1 cellular context compared by ENCODE assay signal in the genomic region with DNA sequence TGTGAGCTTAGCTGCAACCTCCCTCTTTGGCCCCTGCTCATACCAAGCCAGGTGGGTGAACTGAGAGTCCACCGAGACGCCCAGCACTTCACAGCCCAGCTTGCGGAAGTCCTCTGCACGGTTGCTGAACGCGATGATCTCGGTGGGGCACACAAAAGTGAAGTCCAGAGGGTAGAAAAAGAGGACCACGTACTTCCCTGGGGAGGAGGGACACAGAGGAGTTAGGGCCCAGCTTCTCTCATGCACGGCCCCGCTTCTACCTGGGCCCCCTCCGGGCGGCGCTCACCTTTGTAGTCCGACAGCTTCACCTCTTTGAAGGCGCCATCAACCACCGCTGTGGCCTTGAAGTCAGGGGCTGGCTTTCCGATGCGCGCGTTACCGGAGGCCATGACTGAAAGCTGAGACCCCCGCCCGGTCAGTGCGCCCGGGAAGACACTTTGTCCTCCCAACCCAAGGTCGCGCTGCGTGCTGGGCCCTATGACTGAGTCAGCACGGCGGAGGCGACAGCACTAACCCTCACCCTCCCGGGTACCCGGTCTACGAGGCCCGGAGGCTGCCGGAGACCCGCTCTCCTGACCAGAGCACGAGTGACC.
TF ChIP-seq lines count a peak whose summit lies in the region.

No MANE protein-coding gene starts in this region.

TF ChIP-seq in GM23338, 12 proteins besides CTCF, POLR2A, EP300 and RAD21 (continued from another document):
- TF ChIP-seq, protein P1, sequence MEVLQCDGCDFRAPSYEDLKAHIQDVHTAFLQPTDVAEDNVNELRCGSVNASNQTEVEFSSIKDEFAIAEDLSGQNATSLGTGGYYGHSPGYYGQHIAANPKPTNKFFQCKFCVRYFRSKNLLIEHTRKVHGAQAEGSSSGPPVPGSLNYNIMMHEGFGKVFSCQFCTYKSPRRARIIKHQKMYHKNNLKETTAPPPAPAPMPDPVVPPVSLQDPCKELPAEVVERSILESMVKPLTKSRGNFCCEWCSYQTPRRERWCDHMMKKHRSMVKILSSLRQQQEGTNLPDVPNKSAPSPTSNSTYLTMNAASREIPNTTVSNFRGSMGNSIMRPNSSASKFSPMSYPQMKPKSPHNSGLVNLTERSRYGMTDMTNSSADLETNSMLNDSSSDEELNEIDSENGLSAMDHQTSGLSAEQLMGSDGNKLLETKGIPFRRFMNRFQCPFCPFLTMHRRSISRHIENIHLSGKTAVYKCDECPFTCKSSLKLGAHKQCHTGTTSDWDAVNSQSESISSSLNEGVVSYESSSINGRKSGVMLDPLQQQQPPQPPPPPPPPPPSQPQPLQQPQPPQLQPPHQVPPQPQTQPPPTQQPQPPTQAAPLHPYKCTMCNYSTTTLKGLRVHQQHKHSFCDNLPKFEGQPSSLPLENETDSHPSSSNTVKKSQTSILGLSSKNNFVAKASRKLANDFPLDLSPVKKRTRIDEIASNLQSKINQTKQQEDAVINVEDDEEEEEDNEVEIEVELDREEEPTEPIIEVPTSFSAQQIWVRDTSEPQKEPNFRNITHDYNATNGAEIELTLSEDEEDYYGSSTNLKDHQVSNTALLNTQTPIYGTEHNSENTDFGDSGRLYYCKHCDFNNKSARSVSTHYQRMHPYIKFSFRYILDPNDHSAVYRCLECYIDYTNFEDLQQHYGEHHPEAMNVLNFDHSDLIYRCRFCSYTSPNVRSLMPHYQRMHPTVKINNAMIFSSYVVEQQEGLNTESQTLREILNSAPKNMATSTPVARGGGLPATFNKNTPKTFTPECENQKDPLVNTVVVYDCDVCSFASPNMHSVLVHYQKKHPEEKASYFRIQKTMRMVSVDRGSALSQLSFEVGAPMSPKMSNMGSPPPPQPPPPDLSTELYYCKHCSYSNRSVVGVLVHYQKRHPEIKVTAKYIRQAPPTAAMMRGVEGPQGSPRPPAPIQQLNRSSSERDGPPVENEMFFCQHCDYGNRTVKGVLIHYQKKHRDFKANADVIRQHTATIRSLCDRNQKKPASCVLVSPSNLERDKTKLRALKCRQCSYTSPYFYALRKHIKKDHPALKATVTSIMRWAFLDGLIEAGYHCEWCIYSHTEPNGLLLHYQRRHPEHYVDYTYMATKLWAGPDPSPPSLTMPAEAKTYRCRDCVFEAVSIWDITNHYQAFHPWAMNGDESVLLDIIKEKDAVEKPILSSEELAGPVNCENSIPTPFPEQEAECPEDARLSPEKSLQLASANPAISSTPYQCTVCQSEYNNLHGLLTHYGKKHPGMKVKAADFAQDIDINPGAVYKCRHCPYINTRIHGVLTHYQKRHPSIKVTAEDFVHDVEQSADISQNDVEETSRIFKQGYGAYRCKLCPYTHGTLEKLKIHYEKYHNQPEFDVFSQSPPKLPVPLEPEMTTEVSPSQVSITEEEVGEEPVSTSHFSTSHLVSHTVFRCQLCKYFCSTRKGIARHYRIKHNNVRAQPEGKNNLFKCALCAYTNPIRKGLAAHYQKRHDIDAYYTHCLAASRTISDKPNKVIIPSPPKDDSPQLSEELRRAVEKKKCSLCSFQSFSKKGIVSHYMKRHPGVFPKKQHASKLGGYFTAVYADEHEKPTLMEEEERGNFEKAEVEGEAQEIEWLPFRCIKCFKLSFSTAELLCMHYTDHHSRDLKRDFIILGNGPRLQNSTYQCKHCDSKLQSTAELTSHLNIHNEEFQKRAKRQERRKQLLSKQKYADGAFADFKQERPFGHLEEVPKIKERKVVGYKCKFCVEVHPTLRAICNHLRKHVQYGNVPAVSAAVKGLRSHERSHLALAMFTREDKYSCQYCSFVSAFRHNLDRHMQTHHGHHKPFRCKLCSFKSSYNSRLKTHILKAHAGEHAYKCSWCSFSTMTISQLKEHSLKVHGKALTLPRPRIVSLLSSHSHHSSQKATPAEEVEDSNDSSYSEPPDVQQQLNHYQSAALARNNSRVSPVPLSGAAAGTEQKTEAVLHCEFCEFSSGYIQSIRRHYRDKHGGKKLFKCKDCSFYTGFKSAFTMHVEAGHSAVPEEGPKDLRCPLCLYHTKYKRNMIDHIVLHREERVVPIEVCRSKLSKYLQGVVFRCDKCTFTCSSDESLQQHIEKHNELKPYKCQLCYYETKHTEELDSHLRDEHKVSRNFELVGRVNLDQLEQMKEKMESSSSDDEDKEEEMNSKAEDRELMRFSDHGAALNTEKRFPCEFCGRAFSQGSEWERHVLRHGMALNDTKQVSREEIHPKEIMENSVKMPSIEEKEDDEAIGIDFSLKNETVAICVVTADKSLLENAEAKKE (CRISPR knock-in tag; IDR thresholded peaks at IDR 0.05), result no peak
- no peak for TF ChIP-seq ZNF331 (CRISPR knock-in tag; IDR thresholded peaks at IDR 0.05; ENCODE audit: low read depth)
